In the genomic region with DNA sequence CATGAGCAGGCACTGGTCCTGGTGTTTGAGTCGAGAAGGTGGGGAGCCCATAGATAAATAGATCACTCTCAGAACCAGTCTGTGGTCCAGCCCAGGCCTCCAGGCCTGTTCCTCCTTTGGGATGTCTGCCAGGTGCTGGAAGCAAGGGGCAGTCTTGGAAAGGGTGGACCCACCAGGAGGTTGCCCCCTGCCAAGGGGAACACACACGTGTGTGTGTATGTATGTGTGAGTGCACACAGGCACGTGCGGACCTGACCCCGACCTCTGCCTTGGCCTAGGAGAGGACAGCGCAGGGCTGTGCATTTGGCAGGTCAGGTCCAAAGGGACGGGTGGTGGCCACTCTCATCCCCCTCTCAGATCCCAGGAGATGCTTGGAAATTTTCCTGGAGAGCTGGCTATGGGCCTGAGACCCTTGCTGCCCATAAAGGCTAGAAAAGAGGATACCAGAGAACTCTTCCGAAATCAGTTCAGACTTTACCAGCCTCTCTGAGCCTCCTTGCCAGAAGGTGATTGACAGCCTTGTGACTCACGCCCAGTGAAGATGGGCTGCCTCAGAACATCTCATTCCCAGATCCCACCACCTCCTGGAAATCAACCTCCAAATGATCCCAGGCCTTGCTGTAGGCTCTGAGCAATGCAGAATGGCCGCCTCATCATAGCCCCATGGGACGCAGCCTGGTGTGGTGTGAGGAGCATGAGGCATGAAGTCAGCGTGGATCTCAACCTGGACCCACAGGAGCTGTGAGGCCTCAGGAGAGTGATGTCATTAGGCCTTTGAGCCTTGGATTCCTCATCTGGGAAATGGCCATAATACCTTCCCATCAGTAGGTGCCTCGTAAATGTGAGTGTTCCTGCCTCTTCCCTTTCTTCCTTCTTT, we compare ENCODE assay signal across 25 cellular contexts. TPM values are rescaled to one million over a fixed set of nuclear protein-coding genes. Genes with fewer than 3 reads are reported as not detected.
DNase-seq lines count a peak whose midpoint lies in the region; ATAC-seq, FAIRE-seq and TF ChIP-seq lines count a peak whose summit lies in the region.
"Had no signal": no experiment of that assay in that cellular context is flagged by ENCODE, and none has a peak within 500 bp of the region (broad histone marks: within the 10 kb centered on the region; RNA-seq: fewer than 3 reads in every experiment).

No MANE protein-coding gene starts in this region.

- ATAC-seq in GM23338 (no peak), K562 (no peak), HG02678 (IDR thresholded peaks at IDR 0.05; ENCODE audit: unreplicated experiment) (no peak), GM18502 (IDR thresholded peaks at IDR 0.05; ENCODE audit: poor library complexity, unreplicated experiment) (no peak), GM19463 (IDR thresholded peaks at IDR 0.05; ENCODE audit: unreplicated experiment) (no peak)
- peak; percentile 28 for ATAC-seq in stimulated activated memory B cell treated with anti-CD40 and anti-IgM and Interleukin-4, amounts not matched to agents 10 μg/mL and 1 μg/mL and 100 μg/mL, for 72 hours
- ATAC-seq: activated naive CD4-positive, alpha-beta T cell treated with anti-CD3 and anti-CD28 coated beads, Interleukin-2, amount 50 U/mL, for 72 hours; esophagus mucosa; left cardiac atrium had no signal

- in situ Hi-C loops in K562 (cut with MboI) = no loop called here

- H3K79me2 ChIP-seq in GM23338 (replicated peaks; ENCODE audit: insufficient read depth) = no peaks in the 10 kb centered on the region
- no peaks in the 10 kb centered on the region for H3K79me2 ChIP-seq in K562 (ENCODE audit: control insufficient read depth, insufficient read depth, low read length)

- no peaks in the 10 kb centered on the region for H4K20me1 ChIP-seq in GM23338 (replicated peaks; ENCODE audit: insufficient read depth)
- no peaks in the 10 kb centered on the region for H4K20me1 ChIP-seq in K562 (replicated peaks; ENCODE audit: control insufficient read depth, insufficient read depth, low read length)

- no peaks in the 10 kb centered on the region for H3F3A ChIP-seq in GM23338 (replicated peaks; ENCODE audit: low read depth)

- TF ChIP-seq CTCF in GM23338 (conservative IDR thresholded peaks at IDR 0.05; ENCODE audit: low read depth in 2 of 2) (no peak), K562 (IDR thresholded peaks at IDR 0.05 in 2 of 3, conservative IDR thresholded peaks at IDR 0.05 in 1 of 3; ENCODE audit: insufficient read depth in 2 of 3, low read depth in 1 of 3, low read length in 3 of 3) (no peak)

- H3K27me3 Mint-ChIP-seq in GM23338 (ENCODE audit: insufficient read depth, low read depth, poor library complexity) = peaks cover 2% of the 10 kb centered on the region
- H3K27me3 Mint-ChIP-seq in stimulated activated memory B cell treated with anti-CD40 and anti-IgM and Interleukin-4, amounts not matched to agents 10 μg/mL and 1 μg/mL and 100 μg/mL, for 72 hours = peaks cover 39% of the 10 kb centered on the region

- TF ChIP-seq POLR2A in K562 (conservative IDR thresholded peaks at IDR 0.05) = no peak

- no peaks in the 10 kb centered on the region for H3K36me3 Mint-ChIP-seq in GM23338 (ENCODE audit: low read depth)
- no peaks in the 10 kb centered on the region for H3K36me3 Mint-ChIP-seq in stimulated activated memory B cell treated with anti-CD40 and anti-IgM and Interleukin-4, amounts not matched to agents 10 μg/mL and 1 μg/mL and 100 μg/mL, for 72 hours
- H3K36me3 Mint-ChIP-seq: activated naive CD4-positive, alpha-beta T cell treated with anti-CD3 and anti-CD28 coated beads, Interleukin-2, amount 50 U/mL, for 72 hours; CD4-positive, alpha-beta memory T cell; mesothelial cell of epicardium had no signal

- H2AFZ ChIP-seq in GM23338 (peak overlapping the region; percentile 89), K562 (ENCODE audit: low read depth, low read length) (peak overlapping the region; percentile 88)

- no peaks in the 10 kb centered on the region for H3K36me3 ChIP-seq in GM23338 (ENCODE audit: insufficient read depth)
- H3K36me3 ChIP-seq in K562 (ENCODE audit: control insufficient read depth, insufficient read depth, low read length) = no peaks in the 10 kb centered on the region; the same call in 2 of the 3 replicates
- H3K36me3 ChIP-seq: ascending aorta, neutrophil had no signal

- TF ChIP-seq RAD21 in K562 (CRISPR knock-in tag; conservative IDR thresholded peaks at IDR 0.05 in 1 of 2, IDR thresholded peaks at IDR 0.05 in 1 of 2) = no peak

- no peaks in the 10 kb centered on the region for H3K9me2 ChIP-seq in GM23338 (ENCODE audit: insufficient read depth)

- intact Hi-C loops in K562 (cut with micrococcal nuclease) = no loop called here

- H3K27me3 ChIP-seq in GM23338 (ENCODE audit: insufficient read depth) = no peaks in the 10 kb centered on the region
- H3K27me3 ChIP-seq in K562 (ENCODE audit: control insufficient read depth in 2 of 2, insufficient read depth in 2 of 2, low read length in 2 of 2) = no peaks in the 10 kb centered on the region
- H3K27me3 ChIP-seq: ascending aorta, neutrophil, testis had no signal

- peaks cover 17% of the 10 kb centered on the region for H3K4me1 Mint-ChIP-seq in GM23338
- no peaks in the 10 kb centered on the region for H3K4me1 Mint-ChIP-seq in stimulated activated memory B cell treated with anti-CD40 and anti-IgM and Interleukin-4, amounts not matched to agents 10 μg/mL and 1 μg/mL and 100 μg/mL, for 72 hours
- H3K4me1 Mint-ChIP-seq: activated B cell treated with CpG ODN at 0.5 μM for 24 hours; activated CD4-positive, alpha-beta memory T cell treated with anti-CD3 and anti-CD28 coated beads, Interleukin-2, amount 10 ng/mL, durations not matched to agents 7 days and 5 days; CD4-positive, alpha-beta memory T cell had no signal

- peaks cover 3% of the 10 kb centered on the region; the same call in 1 of the 2 replicates for H3K9me3 ChIP-seq in K562 (replicated peaks; ENCODE audit: control insufficient read depth, insufficient read depth, low read depth, low read length)
- H3K9me3 ChIP-seq: ascending aorta, neutrophil, testis had no signal

- no peaks in the 10 kb centered on the region for H3K9me1 ChIP-seq in K562 (ENCODE audit: control insufficient read depth, insufficient read depth, low read length)

- no TSS peak for BruUV-seq in K562 (replicated peaks; lab: Mats Ljungman, UMichigan)

- FAIRE-seq in K562 (lab: Jason Lieb, UNC) = no peak
- FAIRE-seq: GM12892, H54 had no signal

- no peak overlapping the region for H3K4me3 ChIP-seq in GM23338
- no peak overlapping the region for H3K4me3 ChIP-seq in K562
- H3K4me3 ChIP-seq: ascending aorta, SK-N-MC, testis had no signal

- H3K27ac ChIP-seq in GM23338 (ENCODE audit: low read depth) (no peak overlapping the region), K562 (ENCODE audit: extremely low read depth, low read depth, low read length) (peak overlapping the region; percentile 58; the same call in 2 of the 3 replicates)
- H3K27ac ChIP-seq: ascending aorta, neutrophil, SK-N-MC, testis had no signal

- H3K27ac Mint-ChIP-seq in GM23338 = 0 out of 2 replicates have a peak overlapping the region, but pooled peaks have one; percentile 66
- H3K27ac Mint-ChIP-seq in stimulated activated memory B cell treated with anti-CD40 and anti-IgM and Interleukin-4, amounts not matched to agents 10 μg/mL and 1 μg/mL and 100 μg/mL, for 72 hours = no peak overlapping the region
- H3K27ac Mint-ChIP-seq: activated B cell treated with CpG ODN at 0.5 μM for 24 hours; activated CD4-positive, alpha-beta memory T cell treated with anti-CD3 and anti-CD28 coated beads, Interleukin-2, amount 10 ng/mL, durations not matched to agents 7 days and 5 days; activated naive CD4-positive, alpha-beta T cell treated with anti-CD3 and anti-CD28 coated beads, Interleukin-2, amount 50 U/mL, for 72 hours; CD4-positive, alpha-beta memory T cell; mesothelial cell of epicardium had no signal

- TF ChIP-seq EP300 in K562 (IDR thresholded peaks at IDR 0.05; ENCODE audit: low read length) = no peak

- peak overlapping the region; percentile 11 to 85; a peak in 3 of 4 replicates for H3K9ac ChIP-seq in K562 (ENCODE audit: insufficient read depth in 1 of 2, low read depth in 2 of 2, low read length in 2 of 2)

- H3K4me2 ChIP-seq in GM23338 = no peak overlapping the region
- H3K4me2 ChIP-seq in K562 (ENCODE audit: insufficient read depth, low read length) = peak overlapping the region; percentile 40

- H3K4me1 ChIP-seq in GM23338 (ENCODE audit: insufficient read depth) (peaks cover 16% of the 10 kb centered on the region), K562 (replicated peaks in 1 of 2; ENCODE audit: control insufficient read depth in 2 of 2, insufficient read depth in 2 of 2, low read length in 2 of 2) (peaks cover 36 to 63% of the 10 kb centered on the region in 2 experiments)
- H3K4me1 ChIP-seq: ascending aorta, testis had no signal

- H3K4me3 Mint-ChIP-seq in GM23338 = no peak overlapping the region
- no peak overlapping the region for H3K4me3 Mint-ChIP-seq in stimulated activated memory B cell treated with anti-CD40 and anti-IgM and Interleukin-4, amounts not matched to agents 10 μg/mL and 1 μg/mL and 100 μg/mL, for 72 hours
- H3K4me3 Mint-ChIP-seq: activated B cell treated with CpG ODN at 0.5 μM for 24 hours; activated CD4-positive, alpha-beta memory T cell treated with anti-CD3 and anti-CD28 coated beads, Interleukin-2, amount 10 ng/mL, durations not matched to agents 7 days and 5 days; CD4-positive, alpha-beta memory T cell; mesothelial cell of epicardium had no signal

- DNase-seq in GM23338 (ENCODE audit: low spot score) (no peak), K562 (ENCODE audit: extremely low read depth in 1 of 4, low spot score in 3 of 4) (no peak), mesenteric fat pad (ENCODE audit: low spot score) (peak; percentile 71)
- DNase-seq: activated B cell treated with CpG ODN at 0.5 μM for 24 hours; activated CD4-positive, alpha-beta memory T cell treated with anti-CD3 and anti-CD28 coated beads, Interleukin-2, amount 10 ng/mL, durations not matched to agents 7 days and 5 days; activated T-cell treated with anti-CD3 and anti-CD28 coated beads, Interleukin-2, amount 50 U/mL, for 1 hour; CD4-positive, alpha-beta memory T cell; cerebellar nuclear complex; effector CD8-positive, alpha-beta T cell; left cardiac atrium; NCI-H2107; NCI-H510A treated with DMSO at 0.1 percent for 48 hours; testis had no signal

- 69% methylated on average over 13 of the region's 13 CpGs for WGBS in K562 (ENCODE audit: insufficient coverage, low coverage, missing lambda C conversion rate)

- POLR2A ChIA-PET in K562 (lab: Yijun Ruan, JAX) = interaction anchor here (0.7 to 1.0 kb wide), 4 partner anchors 18 to 63 kb away, joined by 3 to 4 read pairs (median 3); no protein-coding TSS in a partner anchor

- no peaks in the 10 kb centered on the region for H3K9me3 Mint-ChIP-seq in GM23338
- no peaks in the 10 kb centered on the region for H3K9me3 Mint-ChIP-seq in stimulated activated memory B cell treated with anti-CD40 and anti-IgM and Interleukin-4, amounts not matched to agents 10 μg/mL and 1 μg/mL and 100 μg/mL, for 72 hours
- H3K9me3 Mint-ChIP-seq: activated B cell treated with CpG ODN at 0.5 μM for 24 hours; activated CD4-positive, alpha-beta memory T cell treated with anti-CD3 and anti-CD28 coated beads, Interleukin-2, amount 10 ng/mL, durations not matched to agents 7 days and 5 days; activated naive CD4-positive, alpha-beta T cell treated with anti-CD3 and anti-CD28 coated beads, Interleukin-2, amount 50 U/mL, for 72 hours; CD4-positive, alpha-beta memory T cell; mesothelial cell of epicardium had no signal

- CTCF ChIA-PET in K562 (lab: Yijun Ruan, JAX; ENCODE audit: low intra/inter-chr PET ratio) = no interaction called here

RNA-seq across cellular contexts. Expression of a gene that starts 24.0 kb away (rescaled TPM):
- total RNA-seq in GM23338 (2014; rRNA removed; shearing (Covaris generic)) = 4.5 and 8.5 TPM in 2 replicates
- polyA plus RNA-seq in GM23338 (2016; fragmentation: Nextera tagmentation; extraction: Ambion mirVana) = 10.3 and 10.4 TPM in 2 replicates
- total RNA-seq in K562 (2011; cell fraction: chromatin; rRNA removed; ENCODE audit: low replicate concordance) = 19.2 and 27.7 TPM in 2 replicates
- 19.9 and 20.2 TPM in 2 replicates for total RNA-seq in K562 (2011; cell fraction: nucleolus; rRNA removed)
- total RNA-seq in K562 (2011; cell fraction: nucleoplasm; rRNA removed) = 24.8 and 32.7 TPM in 2 replicates
- 4.1 and 7.1 TPM in 2 replicates for total RNA-seq in K562 (2014; rRNA removed)
- 3.7 and 5.2 TPM in 2 replicates for total RNA-seq in K562 (2014; rRNA removed; fragmentation: Illumina TruSeq; extraction: Trizol)
- 2.4 and 5.5 TPM in 2 replicates for total RNA-seq in K562 (2015; rRNA removed; fragmentation: Illumina TruSeq; extraction: Trizol)
- 24.9 and 27.6 TPM in 2 replicates for total RNA-seq in K562 (2021)
- 1.3 and 3.0 TPM in 2 replicates for polyA plus RNA-seq in K562 (2011; rRNA removed)
- 2.3 and 2.9 TPM in 2 replicates for polyA plus RNA-seq in K562 (2011; cell fraction: cytosol; rRNA removed)
- polyA plus RNA-seq in K562 (2011; cell fraction: nucleus; rRNA removed) = 4.5 and 7.2 TPM in 2 replicates
- polyA plus RNA-seq in K562 (2012) = 17.1 and 21.9 TPM in 2 replicates
- polyA plus RNA-seq in K562 (2014; fragmentation: Illumina TruSeq; extraction: Trizol) = 16.2 and 20.5 TPM in 2 replicates
- 1 to 10 TPM; 1.2 to 1.4 TPM for polyA plus RNA-seq in K562 (2014; fragmentation: Nextera tagmentation; extraction: Ambion mirVana)
- 4.9 and 5.3 TPM in 2 replicates for polyA plus RNA-seq in K562 (2014; rRNA removed)
- polyA minus RNA-seq in K562 (2011; rRNA and poly(A)+ RNA removed) = 4.1 and 4.8 TPM in 2 replicates
- polyA minus RNA-seq in K562 (2011; cell fraction: cytosol; rRNA and poly(A)+ RNA removed) = 15.2 and 25.1 TPM in 2 replicates
- polyA minus RNA-seq in K562 (2011; cell fraction: nucleus; rRNA and poly(A)+ RNA removed) = 3.4 and 5.2 TPM in 2 replicates
- 8.4 TPM for total RNA-seq in mesenteric fat pad
- total RNA-seq: activated B cell treated with CpG ODN at 0.5 μM for 24 hours; activated CD4-positive, alpha-beta memory T cell treated with anti-CD3 and anti-CD28 coated beads, Interleukin-2, amount 10 ng/mL, durations not matched to agents 7 days and 5 days; CD4-positive, alpha-beta memory T cell had no signal
- polyA plus RNA-seq: CD4-positive, alpha-beta memory T cell had no signal
